Comparison of ENCODE assay signal across 31 cellular contexts in genomic region chr4:128488055-128488705, GRCh38.
"Had no signal": no experiment of that assay in that cellular context is flagged by ENCODE, and none has a peak within 500 bp of the region (broad histone marks: within the 10 kb centered on the region; RNA-seq: fewer than 3 reads in every experiment).

No MANE protein-coding gene starts in this region.

- H3K4me1 ChIP-seq: left lung, pancreas, prostate gland, sigmoid colon, uterus had no signal

- H3K27ac ChIP-seq: heart right ventricle, hepatocyte, left lung, neural progenitor cell, neutrophil, pancreas, prostate gland, sigmoid colon, tibial nerve, uterus had no signal

- H3K79me2 ChIP-seq: hepatocyte had no signal

- ATAC-seq: heart right ventricle; left cardiac atrium; left lung; natural killer cell; pancreas; right cardiac atrium; stimulated activated memory B cell treated with anti-CD40 and anti-IgM and Interleukin-4, amounts not matched to agents 10 μg/mL and 1 μg/mL and 100 μg/mL, for 72 hours; stimulated activated naive CD8-positive, alpha-beta T cell treated with anti-CD3 and anti-CD28 coated beads, Interleukin-15, amount 100 ng/mL, for 72 hours had no signal

- H3K27me3 ChIP-seq: heart right ventricle, hepatocyte, left lung, neural progenitor cell, neutrophil, pancreas, sigmoid colon, tibial nerve, uterus had no signal

- H3K9me3 ChIP-seq: left lung, neutrophil, pancreas, prostate gland, sigmoid colon, tibial nerve, uterus had no signal

- H3K4me3 ChIP-seq: heart right ventricle, hepatocyte, left lung, lung, neural progenitor cell, pancreas, prostate gland, sigmoid colon, smooth muscle cell, tibial nerve, uterus had no signal

- H3K36me3 ChIP-seq: heart right ventricle, left lung, neural progenitor cell, neutrophil, pancreas, prostate gland, sigmoid colon, tibial nerve, uterus had no signal

- H3K4me2 ChIP-seq: hepatocyte, neural progenitor cell, smooth muscle cell had no signal

- H2AFZ ChIP-seq: hepatocyte, neural progenitor cell had no signal

- H3K9ac ChIP-seq: neural progenitor cell had no signal

- DNase-seq: heart right ventricle; islet precursor cell; kidney glomerular epithelial cell; left cardiac atrium; left lung; mesendoderm; naive B cell; natural killer cell; nephron progenitor cell; occipital lobe; pancreas; posterior cingulate gyrus; retina; right cardiac atrium; sigmoid colon; stimulated activated CD4-positive, alpha-beta T cell treated with anti-CD3 and anti-CD28 coated beads, Interleukin-1b, Interleukin-23, amount 100 ng/mL, for 48 hours; stimulated activated CD4-positive, alpha-beta T cell treated with anti-CD3 and anti-CD28 coated beads, Interleukin-2, amount 100 ng/mL, for 48 hours; stimulated activated CD4-positive, alpha-beta T cell treated with anti-CD3 and anti-CD28 coated beads, Interleukin-4, amount 100 ng/mL, for 4 hours; stimulated activated CD8-positive, alpha-beta memory T cell treated with anti-CD3 and anti-CD28 coated beads, Interleukin-4, amount 100 ng/mL, for 48 hours; stimulated activated naive CD4-positive, alpha-beta T cell treated with Interleukin-2 at 50 U/mL for 16 hours; stimulated activated naive CD8-positive, alpha-beta T cell treated with anti-CD3 and anti-CD28 coated beads, Interleukin-15, amount 100 ng/mL, for 72 hours; substantia nigra; uterus had no signal

- FAIRE-seq: pancreas had no signal
